ENCODE assay signal across 14 cellular contexts in genomic region chr4:7003176-7003878, GRCh38. TPM values are rescaled to one million over a fixed set of nuclear protein-coding genes. Genes with fewer than 3 reads are reported as not detected.
A peak's percentile ranks its signal among the peaks of the same experiment; 100 is the strongest.
DNase-seq lines count a peak whose midpoint lies in the region; ATAC-seq and TF ChIP-seq lines count a peak whose summit lies in the region.
"Had no signal": no experiment of that assay in that cellular context is flagged by ENCODE, and none has a peak within 500 bp of the region (broad histone marks: within the 10 kb centered on the region; RNA-seq: fewer than 3 reads in every experiment).

No MANE protein-coding gene starts in this region.

- H3K4me2 ChIP-seq in smooth muscle cell, result no peak overlapping the region

- peaks cover 6% of the 10 kb centered on the region for H3K36me3 ChIP-seq in smooth muscle cell (ENCODE audit: low read depth)

- no peak overlapping the region for H3K9ac ChIP-seq in smooth muscle cell (ENCODE audit: low read depth)

- no peak for TF ChIP-seq CTCF in smooth muscle cell (IDR thresholded peaks at IDR 0.05; ENCODE audit: borderline replicate concordance, insufficient read depth, poor library complexity, severe bottlenecking)

- H3K4me1 ChIP-seq in smooth muscle cell (ENCODE audit: low read depth), result peaks cover 16% of the 10 kb centered on the region

- H3K4me3 ChIP-seq in smooth muscle cell, result no peak overlapping the region

- peaks cover 90% of the 10 kb centered on the region for H3K36me3 Mint-ChIP-seq in activated T-cell treated with anti-CD3 and anti-CD28 coated beads, Interleukin-2, amount 50 U/mL, for 24 hours (ENCODE audit: low read depth)
- peaks cover 37% of the 10 kb centered on the region for H3K36me3 Mint-ChIP-seq in activated T-cell treated with anti-CD3 and anti-CD28 coated beads, Interleukin-2, amount 50 U/mL, for 4 hours (ENCODE audit: insufficient read depth)
- H3K36me3 Mint-ChIP-seq in T-helper 17 cell (ENCODE audit: low read depth), result peaks cover 7% of the 10 kb centered on the region

- H3K27ac Mint-ChIP-seq in activated T-cell treated with anti-CD3 and anti-CD28 coated beads, Interleukin-2, amount 50 U/mL, for 24 hours, result no peak overlapping the region
- H3K27ac Mint-ChIP-seq in T-helper 17 cell, result peak overlapping the region; percentile 21

- H3K9me3 ChIP-seq in T-helper 17 cell (ENCODE audit: control insufficient read depth, low read length, poor library complexity, severe bottlenecking) (no peaks in the 10 kb centered on the region), smooth muscle cell (replicated peaks; ENCODE audit: low read depth) (no peaks in the 10 kb centered on the region)

- H3K27me3 ChIP-seq in smooth muscle cell (ENCODE audit: low read depth), result no peaks in the 10 kb centered on the region

- no peaks in the 10 kb centered on the region for H3K9me3 Mint-ChIP-seq in activated T-cell treated with anti-CD3 and anti-CD28 coated beads, Interleukin-2, amount 50 U/mL, for 24 hours
- H3K9me3 Mint-ChIP-seq in activated T-cell treated with anti-CD3 and anti-CD28 coated beads, Interleukin-2, amount 50 U/mL, for 4 hours, result no peaks in the 10 kb centered on the region

- H3K27me3 Mint-ChIP-seq in activated T-cell treated with anti-CD3 and anti-CD28 coated beads, Interleukin-2, amount 50 U/mL, for 24 hours, result no peaks in the 10 kb centered on the region
- no peaks in the 10 kb centered on the region for H3K27me3 Mint-ChIP-seq in activated T-cell treated with anti-CD3 and anti-CD28 coated beads, Interleukin-2, amount 50 U/mL, for 4 hours (ENCODE audit: low read depth)
- no peaks in the 10 kb centered on the region for H3K27me3 Mint-ChIP-seq in T-helper 17 cell
- H3K27me3 Mint-ChIP-seq: CD4-positive, alpha-beta memory T cell had no signal

- peaks cover 3% of the 10 kb centered on the region for H3F3A ChIP-seq in smooth muscle cell (ENCODE audit: low read depth)

- peak; percentile 7 for DNase-seq in activated T-cell treated with anti-CD3 and anti-CD28 coated beads, Interleukin-2, amount 50 U/mL, for 24 hours
- DNase-seq in activated T-cell treated with anti-CD3 and anti-CD28 coated beads, Interleukin-2, amount 50 U/mL, for 4 hours, result no peak
- DNase-seq in T-helper 17 cell (no peak), left lobe of liver (ENCODE audit: low spot score) (peak; percentile 35), smooth muscle cell (lab: John Stamatoyannopoulos, UW; ENCODE audit: unreplicated experiment) (no peak), GF-D8 (lab: John Stamatoyannopoulos, UW) (no peak), DMS153 treated with DMSO at 0.1 percent for 48 hours (lab: John Stamatoyannopoulos, UW; ENCODE audit: unreplicated experiment) (no peak), DMS114 treated with DMSO at 0.1 percent for 48 hours (lab: John Stamatoyannopoulos, UW; ENCODE audit: unreplicated experiment) (no peak)
- DNase-seq: CD4-positive, alpha-beta memory T cell; GOT3; NCI-H1417; NCI-H1930; NCI-H524 treated with DMSO at 0.1 percent for 48 hours; PC-3 had no signal

- no peak for ATAC-seq in activated T-cell treated with anti-CD3 and anti-CD28 coated beads, Interleukin-2, amount 50 U/mL, for 4 hours
- ATAC-seq in T-helper 17 cell (no peak), left lobe of liver (no peak)
- ATAC-seq: PC-3 had no signal

- peaks cover 13% of the 10 kb centered on the region for H3K4me1 Mint-ChIP-seq in activated T-cell treated with anti-CD3 and anti-CD28 coated beads, Interleukin-2, amount 50 U/mL, for 24 hours (ENCODE audit: low read depth)
- H3K4me1 Mint-ChIP-seq in activated T-cell treated with anti-CD3 and anti-CD28 coated beads, Interleukin-2, amount 50 U/mL, for 4 hours (ENCODE audit: low read depth), result peaks cover 11% of the 10 kb centered on the region
- H3K4me1 Mint-ChIP-seq in T-helper 17 cell, result peaks cover 20% of the 10 kb centered on the region

- H3K4me3 Mint-ChIP-seq in activated T-cell treated with anti-CD3 and anti-CD28 coated beads, Interleukin-2, amount 50 U/mL, for 24 hours, result no peak overlapping the region
- no peak overlapping the region for H3K4me3 Mint-ChIP-seq in activated T-cell treated with anti-CD3 and anti-CD28 coated beads, Interleukin-2, amount 50 U/mL, for 4 hours
- H3K4me3 Mint-ChIP-seq in T-helper 17 cell, result no peak overlapping the region
- H3K4me3 Mint-ChIP-seq: CD4-positive, alpha-beta memory T cell had no signal

- peak overlapping the region; percentile 95 for H3K27ac ChIP-seq in smooth muscle cell (ENCODE audit: low read depth)

- H3K79me2 ChIP-seq in smooth muscle cell (ENCODE audit: low read depth), result peaks cover 4% of the 10 kb centered on the region

- 87% methylated on average over 11 of the region's 11 CpGs for WGBS in smooth muscle cell (ENCODE audit: low lambda C conversion rate)

- no peaks in the 10 kb centered on the region for H4K20me1 ChIP-seq in smooth muscle cell (ENCODE audit: low read depth)

- H2AFZ ChIP-seq in smooth muscle cell (ENCODE audit: low read depth), result no peak overlapping the region

RNA-seq across cellular contexts. Expression of gene TADA2B, which starts 39.8 kb away (rescaled TPM):
- 10 to 100 TPM; 16.9 to 21.3 (median 17.0) TPM for total RNA-seq in activated T-cell treated with anti-CD3 and anti-CD28 coated beads, Interleukin-2, amount 50 U/mL, for 4 hours
- 10 to 100 TPM; 31.8 to 40.9 TPM for total RNA-seq in T-helper 17 cell
- 18.6 TPM for total RNA-seq in left lobe of liver
- 6.3 and 9.2 TPM in 2 replicates for total RNA-seq in smooth muscle cell
- 9.1 and 9.9 TPM in 2 replicates for polyA plus RNA-seq in smooth muscle cell

Comparison
In these comparisons a context has a peak if more than half of its experiments do, and no peak if none do; other contexts are left out.
1. DNase-seq: peak in activated T-cell treated with anti-CD3 and anti-CD28 coated beads, Interleukin-2, amount 50 U/mL, for 24 hours (single experiment) and left lobe of liver (single experiment); none in activated T-cell treated with anti-CD3 and anti-CD28 coated beads, Interleukin-2, amount 50 U/mL, for 4 hours (single experiment), T-helper 17 cell (0 of 3), smooth muscle cell (single experiment), GF-D8 (single experiment), DMS153 treated with DMSO at 0.1 percent for 48 hours (single experiment) and DMS114 treated with DMSO at 0.1 percent for 48 hours (single experiment).